In genomic region chr10:99775850-99776249, GRCh38 we compare ENCODE assay signal across 13 cellular contexts. TPM values are rescaled to one million over a fixed set of nuclear protein-coding genes. Genes with fewer than 3 reads are reported as not detected.
A peak's percentile ranks its signal among the peaks of the same experiment; 100 is the strongest.
DNase-seq lines count a peak whose midpoint lies in the region; ATAC-seq, FAIRE-seq and TF ChIP-seq lines count a peak whose summit lies in the region.
"Had no signal": no experiment of that assay in that cellular context is flagged by ENCODE, and none has a peak within 500 bp of the region (broad histone marks: within the 10 kb centered on the region; RNA-seq: fewer than 3 reads in every experiment).

No MANE protein-coding gene starts in this region.

- CTCF ChIA-PET in A549 (lab: Yijun Ruan, JAX) = interaction anchor here (2.1 kb wide), 1 partner anchor 10 kb away, joined by 6 read pairs; no protein-coding TSS in a partner anchor

- FAIRE-seq in A549 (lab: Jason Lieb, UNC) = peak; percentile 99
- no peak for FAIRE-seq in HTR-8/SVneo (lab: Jason Lieb, UNC)

- TF ChIP-seq EP300 in A549 (IDR thresholded peaks at IDR 0.05) = peak; percentile 87 to 91; a peak in 4 of 5 replicates

- POLR2A ChIA-PET in A549 (lab: Yijun Ruan, JAX) = interaction anchor here (0.6 to 3.5 kb wide), 2 partner anchors 43 to 571 kb away, joined by 9 to 18 read pairs; partner anchors contain the start of genes COX15, CUTC and SCD

- in situ Hi-C loops in astrocyte of the cerebellum (cut with HindIII; ENCODE audit: low sequenced_read_pairs) = no loop called here

- ATAC-seq in A549 = peak; percentile 71 to 77

- peak overlapping the region; percentile 99 for H3K4me2 ChIP-seq in A549

- H3K4me3 ChIP-seq in A549 (no peak overlapping the region; the same call in 2 of the 3 replicates), astrocyte of the cerebellum (ENCODE audit: low read depth, low read length) (no peak overlapping the region), coronary artery (no peak overlapping the region)

- TF ChIP-seq RAD21 in A549 (conservative IDR thresholded peaks at IDR 0.05 in 1 of 2, IDR thresholded peaks at IDR 0.05 in 1 of 2) = peak; percentile 21 to 45; a peak in 2 of 5 replicates

- peak overlapping the region; percentile 99 to 100 for H3K27ac ChIP-seq in A549
- no peak overlapping the region for H3K27ac ChIP-seq in coronary artery
- H3K27ac ChIP-seq: neutrophil had no signal

- TF ChIP-seq CTCF in A549 (IDR thresholded peaks at IDR 0.05) (no peak), astrocyte of the cerebellum (IDR thresholded peaks at IDR 0.05; ENCODE audit: low read depth, low read length, missing control alignments) (no peak), coronary artery (IDR thresholded peaks at IDR 0.05) (no peak)

- peaks cover 57% of the 10 kb centered on the region for H3K4me1 ChIP-seq in A549

- no peak for TF ChIP-seq POLR2A in A549 (IDR thresholded peaks at IDR 0.05; ENCODE audit: low read length)

- no peaks in the 10 kb centered on the region for H3K9me3 ChIP-seq in A549
- H3K9me3 ChIP-seq: neutrophil had no signal

- DNase-seq in A549 (ENCODE audit: low read depth in 1 of 2, low spot score in 1 of 2) (peak; percentile 84 to 95), HTR-8/SVneo (ENCODE audit: insufficient read length, low spot score) (peak; percentile 64), astrocyte of the cerebellum (ENCODE audit: low read depth) (peak; percentile 51), kidney glomerular epithelial cell (lab: John Stamatoyannopoulos, UW) (peak; percentile 91), coronary artery (ENCODE audit: low spot score) (no peak), HuH-7.5 (ENCODE audit: low spot score) (no peak), activated gamma-delta T cell (lab: John Stamatoyannopoulos, UW) (no peak), retina (no peak)
- DNase-seq: activated CD4-positive, alpha-beta memory T cell treated with anti-CD3 and anti-CD28 coated beads for 36 hours; CD4-positive, alpha-beta T cell; effector CD4-positive, alpha-beta T cell; NCI-H69 had no signal

TF ChIP-seq in A549, 52 proteins besides CTCF, POLR2A, EP300 and RAD21:
- TF ChIP-seq HMGXB4 (CRISPR knock-in tag; IDR thresholded peaks at IDR 0.05; ENCODE audit: borderline replicate concordance) = no peak
- no peak for TF ChIP-seq HEYL (CRISPR knock-in tag; IDR thresholded peaks at IDR 0.05)
- peak; percentile 99 for TF ChIP-seq JUNB (IDR thresholded peaks at IDR 0.05)
- 0 out of 3 replicates have a peak, but pooled peaks have one; percentile 25 for TF ChIP-seq SMC3 (IDR thresholded peaks at IDR 0.05)
- no peak for TF ChIP-seq EHF (CRISPR knock-in tag; IDR thresholded peaks at IDR 0.05)
- TF ChIP-seq MAFK (IDR thresholded peaks at IDR 0.05; ENCODE audit: partially characterized antibody) = peak; percentile 100
- peak; percentile 91; the same call in 2 of the 3 replicates for TF ChIP-seq BCL3 (IDR thresholded peaks at IDR 0.05)
- peak; percentile 56; the same call in 1 of the 2 replicates for TF ChIP-seq HES2 (IDR thresholded peaks at IDR 0.05)
- peak; percentile 86 to 97 for TF ChIP-seq CEBPB (IDR thresholded peaks at IDR 0.05)
- TF ChIP-seq MAX (IDR thresholded peaks at IDR 0.05) = peak; percentile 73
- TF ChIP-seq GATA3 (IDR thresholded peaks at IDR 0.05; ENCODE audit: borderline replicate concordance) = peak; percentile 98
- TF ChIP-seq MYC (IDR thresholded peaks at IDR 0.05; ENCODE audit: borderline replicate concordance, low read length) = no peak
- peak; percentile 75 to 98; a peak in 4 of 5 replicates for TF ChIP-seq JUN (IDR thresholded peaks at IDR 0.05)
- no peak for TF ChIP-seq ESRRA (IDR thresholded peaks at IDR 0.05; ENCODE audit: borderline replicate concordance, low read length)
- peak; percentile 98 for TF ChIP-seq NFE2L2 (conservative IDR thresholded peaks at IDR 0.05; ENCODE audit: low read length)
- peak; percentile 99 for TF ChIP-seq FOSL2 (IDR thresholded peaks at IDR 0.05)
- TF ChIP-seq FOSL2 (CRISPR knock-in tag; IDR thresholded peaks at IDR 0.05) = peak; percentile 100

RNA-seq across cellular contexts. Expression of gene ABCC2, which starts 6.6 kb away (rescaled TPM):
- polyA plus RNA-seq in A549 (2011; rRNA removed) (369 and 431 TPM in 2 replicates), A549 (2017; fragmentation: RNase III; extraction: RNeasy Plus Mini Kit Qiagen cat#74134 plus additional on column Dnase treatment) (164 to 192 TPM (median 173 TPM) in 3 replicates)
- polyA plus RNA-seq in A549 (2012; cell fraction: cytosol; rRNA removed) = 170 and 173 TPM in 2 replicates
- 487 and 726 TPM in 2 replicates for polyA plus RNA-seq in A549 (2012; cell fraction: nucleus; rRNA removed)
- polyA minus RNA-seq in A549 (2011; rRNA and poly(A)+ RNA removed) = 358 and 400 TPM in 2 replicates

RNA-seq across cellular contexts. Expression of gene CUTC, which starts 43.8 kb away (rescaled TPM):
- polyA plus RNA-seq in A549 (2011; rRNA removed) = 48.3 and 66.5 TPM in 2 replicates
- 31.4 and 39.9 TPM in 2 replicates for polyA plus RNA-seq in A549 (2012; cell fraction: cytosol; rRNA removed)
- 13.1 and 26.5 TPM in 2 replicates for polyA plus RNA-seq in A549 (2012; cell fraction: nucleus; rRNA removed)
- 44.5 to 48.8 TPM (median 47.6 TPM) in 3 replicates for polyA plus RNA-seq in A549 (2017; fragmentation: RNase III; extraction: RNeasy Plus Mini Kit Qiagen cat#74134 plus additional on column Dnase treatment)
- polyA minus RNA-seq in A549 (2011; rRNA and poly(A)+ RNA removed) = 26.6 and 29.3 TPM in 2 replicates

RNA-seq across cellular contexts. Expression of gene COX15, which starts 43.9 kb away (rescaled TPM):
- polyA plus RNA-seq in A549 (2011; rRNA removed) = 54.4 and 54.7 TPM in 2 replicates
- polyA plus RNA-seq in A549 (2012; cell fraction: cytosol; rRNA removed) = 22.2 and 25.1 TPM in 2 replicates
- 17.5 and 26.8 TPM in 2 replicates for polyA plus RNA-seq in A549 (2012; cell fraction: nucleus; rRNA removed)
- 44.2 to 47.3 TPM (median 45.8 TPM) in 3 replicates for polyA plus RNA-seq in A549 (2017; fragmentation: RNase III; extraction: RNeasy Plus Mini Kit Qiagen cat#74134 plus additional on column Dnase treatment)
- 24.6 and 25.7 TPM in 2 replicates for polyA minus RNA-seq in A549 (2011; rRNA and poly(A)+ RNA removed)

Comparison
In these comparisons a context has a peak if more than half of its experiments do, and no peak if none do; other contexts are left out.
1. DNase-seq: peak in A549 (2 of 2), HTR-8/SVneo (single experiment), astrocyte of the cerebellum (single experiment) and kidney glomerular epithelial cell (single experiment); none in coronary artery (single experiment), HuH-7.5 (single experiment), activated gamma-delta T cell (single experiment) and retina (single experiment).
2. H3K27ac ChIP-seq: peak in A549 (2 of 2); none in coronary artery (0 of 2).